Comparison of ENCODE assay signal across 8 cellular contexts in genomic region chr6:55276745-55277627, GRCh38. TPM values are rescaled to one million over a fixed set of nuclear protein-coding genes. Genes with fewer than 3 reads are reported as not detected.
A peak's percentile ranks its signal among the peaks of the same experiment; 100 is the strongest.
DNase-seq lines count a peak whose midpoint lies in the region; ATAC-seq and TF ChIP-seq lines count a peak whose summit lies in the region.

No MANE protein-coding gene starts in this region.

- H3K4me3 Mint-ChIP-seq in Calu3 (ENCODE audit: low read depth, unreplicated experiment) (no peak overlapping the region), neural crest cell (peak overlapping the region; percentile 57)

- POLR2A ChIA-PET in RWPE1 (lab: Yijun Ruan, JAX; ENCODE audit: low non-redundant PET) = no interaction called here

- TF ChIP-seq CTCF in Calu3 (IDR thresholded peaks at IDR 0.05; ENCODE audit: unreplicated experiment) (peak; percentile 56), RWPE1 (conservative IDR thresholded peaks at IDR 0.05; ENCODE audit: low read depth) (peak; percentile 65), neural crest cell (conservative IDR thresholded peaks at IDR 0.05) (peak; percentile 83)

- H3K9me3 Mint-ChIP-seq in Calu3 (ENCODE audit: low read depth, unreplicated experiment) (no peaks in the 10 kb centered on the region), neural crest cell (no peaks in the 10 kb centered on the region)

- peak; percentile 64 for ATAC-seq in GM21390 (IDR thresholded peaks at IDR 0.05; ENCODE audit: unreplicated experiment)

- H3K27me3 Mint-ChIP-seq in Calu3 (ENCODE audit: unreplicated experiment) = no peaks in the 10 kb centered on the region
- no peaks in the 10 kb centered on the region for H3K27me3 Mint-ChIP-seq in neural crest cell (ENCODE audit: low read depth)

- no peak for TF ChIP-seq POLR2A in erythroblast (IDR thresholded peaks at IDR 0.05; ENCODE audit: low read length)

- no TSS peak for BruUV-seq in Calu3 (replicated peaks; lab: Mats Ljungman, UMichigan)

- CTCF ChIA-PET in Calu3 (lab: Charles Lee) = interaction anchor here (1.1 kb wide), 3 partner anchors 664 to 678 kb away, joined by 3 to 6 read pairs (median 5); no protein-coding TSS in a partner anchor
- CTCF ChIA-PET in RWPE1 (lab: Yijun Ruan, JAX) = interaction anchor here (0.6 to 1.5 kb wide), 13 partner anchors 20 to 1016 kb away, joined by 3 to 5 read pairs (median 4); no protein-coding TSS in a partner anchor

- no peak overlapping the region for H3K27ac ChIP-seq in RWPE1

- DNase-seq in Calu3 (peak; percentile 43), M059J (ENCODE audit: low read depth) (peak; percentile 75), RWPE1 (ENCODE audit: low spot score) (peak; percentile 39), erythroblast (lab: John Stamatoyannopoulos, UW) (peak; percentile 32 to 51), neural crest cell (ENCODE audit: low read depth, low spot score) (no peak), GM19240 (ENCODE audit: insufficient read length, low spot score) (no peak)
- no peak for DNase-seq in stimulated activated CD4-positive, alpha-beta T cell treated with anti-CD3 and anti-CD28 coated beads, Interleukin-4, amount 100 ng/mL, for 4 hours

- H3K27ac Mint-ChIP-seq in Calu3 (ENCODE audit: unreplicated experiment) = no peak overlapping the region
- peak overlapping the region; percentile 36 for H3K27ac Mint-ChIP-seq in neural crest cell (ENCODE audit: unreplicated experiment)

- H3K36me3 Mint-ChIP-seq in Calu3 (ENCODE audit: insufficient read depth, unreplicated experiment) (no peaks in the 10 kb centered on the region), neural crest cell (ENCODE audit: low read depth) (no peaks in the 10 kb centered on the region)

- H3K4me1 Mint-ChIP-seq in Calu3 (ENCODE audit: low read depth, unreplicated experiment) = no peaks in the 10 kb centered on the region
- H3K4me1 Mint-ChIP-seq in neural crest cell = peaks cover 7% of the 10 kb centered on the region

- intact Hi-C loops in Calu3 (cut with micrococcal nuclease; ENCODE audit: unreplicated experiment) = loop anchor here (2.0 to 5.0 kb wide), 2 partner anchors 610 to 676 kb away; no protein-coding TSS in a partner anchor

RNA-seq across cellular contexts. Expression of gene GFRAL, which starts 50.3 kb away (rescaled TPM):
- total RNA-seq in Calu3 (2022) (not detected in 2 replicates), neural crest cell (not detected in 2 replicates)
- total RNA-seq in M059J (2014; rRNA removed; shearing (Covaris generic)) = not detected in 2 replicates

Comparison
In these comparisons a context has a peak if more than half of its experiments do, and no peak if none do; other contexts are left out.
1. DNase-seq: peak in Calu3 (single experiment), M059J (single experiment), RWPE1 (single experiment) and erythroblast (2 of 2); none in neural crest cell (single experiment), GM19240 (single experiment) and stimulated activated CD4-positive, alpha-beta T cell treated with anti-CD3 and anti-CD28 coated beads, Interleukin-4, amount 100 ng/mL, for 4 hours (0 of 2).
2. Peak in every context shown above with its lines, with median percentiles within 50 percentile points of each other: CTCF ChIP-seq.